ENCODE assay signal across 12 cellular contexts in the genomic region with DNA sequence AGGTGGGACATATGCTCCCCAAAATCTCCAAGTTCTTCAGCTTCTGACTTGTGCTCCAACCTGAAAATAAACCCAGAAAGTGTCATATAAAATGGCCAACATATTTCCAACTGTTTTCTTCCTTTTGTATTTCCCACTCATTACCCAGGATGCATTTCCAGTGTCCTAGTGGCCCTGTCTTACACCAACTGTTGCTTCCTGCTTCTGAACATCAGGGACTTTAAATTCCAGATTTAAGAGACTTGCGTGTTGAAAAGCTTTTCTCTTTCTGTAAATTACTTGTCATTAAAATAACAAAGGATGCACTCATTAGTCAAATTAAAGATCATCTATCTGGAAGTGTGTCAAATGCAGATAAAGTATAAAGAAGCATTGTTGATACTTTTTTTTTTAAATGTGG. TPM values are rescaled to one million over a fixed set of nuclear protein-coding genes. Genes with fewer than 3 reads are reported as not detected.
A peak's percentile ranks its signal among the peaks of the same experiment; 100 is the strongest.
DNase-seq lines count a peak whose midpoint lies in the region; ATAC-seq and TF ChIP-seq lines count a peak whose summit lies in the region.
"Had no signal": no experiment of that assay in that cellular context is flagged by ENCODE, and none has a peak within 500 bp of the region (broad histone marks: within the 10 kb centered on the region; RNA-seq: fewer than 3 reads in every experiment).

No MANE protein-coding gene starts in this region.

- TF ChIP-seq CTCF in GM23338 (conservative IDR thresholded peaks at IDR 0.05; ENCODE audit: low read depth in 2 of 2) (no peak), nephron (IDR thresholded peaks at IDR 0.05; ENCODE audit: unreplicated experiment in 3 of 3) (no peak), transverse colon (IDR thresholded peaks at IDR 0.05) (no peak), body of pancreas (IDR thresholded peaks at IDR 0.05) (no peak)

- intact Hi-C loops in transverse colon (cut with DNase I; ENCODE audit: low total_unique reads) = no loop called here
- intact Hi-C loops in body of pancreas (cut with DNase I) = no loop called here

- TF ChIP-seq POLR2A in transverse colon (IDR thresholded peaks at IDR 0.05) (no peak), body of pancreas (IDR thresholded peaks at IDR 0.05) (no peak)

- no peak for DNase-seq in GM23338 (ENCODE audit: low spot score)
- no peak for DNase-seq in transverse colon
- DNase-seq in NCI-H2029 (lab: John Stamatoyannopoulos, UW) = no peak
- no peak for DNase-seq in body of pancreas
- no peak for DNase-seq in NCI-H69 (lab: John Stamatoyannopoulos, UW)
- DNase-seq: Caco-2; CD8-positive, alpha-beta memory T cell; DMS 273 treated with DMSO at 0.1 percent for 48 hours had no signal

- peaks cover 97% of the 10 kb centered on the region for H3K79me2 ChIP-seq in GM23338 (replicated peaks; ENCODE audit: insufficient read depth)

- no peak for TF ChIP-seq EP300 in transverse colon (IDR thresholded peaks at IDR 0.05; ENCODE audit: low read depth)

- H3K9me3 Mint-ChIP-seq in GM23338 (no peaks in the 10 kb centered on the region), nephron (no peaks in the 10 kb centered on the region)
- H3K9me3 Mint-ChIP-seq: IgD-negative memory B cell had no signal

- no peak overlapping the region for H3K9ac ChIP-seq in HUES6 (ENCODE audit: low read length)

- H3K27ac Mint-ChIP-seq in GM23338 (no peak overlapping the region; the same call in 1 of the 2 replicates), nephron (peak overlapping the region; percentile 55 to 86 (median 69))
- H3K27ac Mint-ChIP-seq: CD8-positive, alpha-beta memory T cell; IgD-negative memory B cell had no signal

- no peaks in the 10 kb centered on the region for H3K9me2 ChIP-seq in GM23338 (ENCODE audit: insufficient read depth)

- H3K27ac ChIP-seq in GM23338 (ENCODE audit: low read depth) (no peak overlapping the region; the same call in 1 of the 2 replicates), HUES6 (ENCODE audit: low read depth, low read length) (peak overlapping the region; percentile 71; the same call in 1 of the 2 replicates), transverse colon (peak overlapping the region in 3 of 4 donors; percentile 23 to 28 (median 24)), body of pancreas (peak overlapping the region in 1 of 4 donors; percentile 49)
- H3K27ac ChIP-seq: HL-60 had no signal

- 43 to 64% methylated on average over 1 of the region's 1 CpG for WGBS in transverse colon (ENCODE audit: low coverage in 1 of 2), 2 donors
- WGBS in body of pancreas, 2 donors = 63 to 64% methylated on average over 1 of the region's 1 CpG

- H3K4me2 ChIP-seq in GM23338 = peak overlapping the region; percentile 50; the same call in 1 of the 2 replicates

- in situ Hi-C loops in transverse colon (cut with MboI; ENCODE audit: low pct_ligation_motif_present in 1 of 4, low pct_unique_long_range_greater_than_20kb in 1 of 4, low sequenced_read_pairs in 3 of 4) = loop anchor here in 3 of 4 donors (25.0 kb wide), 1 partner anchor 413 kb away; no protein-coding TSS in a partner anchor

- no peaks in the 10 kb centered on the region for H3K9me3 ChIP-seq in HUES6 (ENCODE audit: control insufficient read depth, insufficient read depth, low read depth, low read length)
- no peaks in the 10 kb centered on the region for H3K9me3 ChIP-seq in transverse colon
- H3K9me3 ChIP-seq in body of pancreas = no peaks in the 10 kb centered on the region
- H3K9me3 ChIP-seq: Caco-2 had no signal

- H3K4me1 Mint-ChIP-seq in GM23338 = peaks cover 49% of the 10 kb centered on the region
- peaks cover 51% of the 10 kb centered on the region for H3K4me1 Mint-ChIP-seq in nephron
- H3K4me1 Mint-ChIP-seq: CD8-positive, alpha-beta memory T cell; IgD-negative memory B cell had no signal

- H3K27me3 ChIP-seq in GM23338 (ENCODE audit: insufficient read depth) (no peaks in the 10 kb centered on the region), HUES6 (ENCODE audit: control insufficient read depth, insufficient read depth, low read length) (no peaks in the 10 kb centered on the region), transverse colon (no peaks in the 10 kb centered on the region), body of pancreas (no peaks in the 10 kb centered on the region)

- no peaks in the 10 kb centered on the region for H3K27me3 Mint-ChIP-seq in GM23338 (ENCODE audit: insufficient read depth, low read depth, poor library complexity)
- H3K27me3 Mint-ChIP-seq in nephron (ENCODE audit: low read depth) = no peaks in the 10 kb centered on the region

- no peaks in the 10 kb centered on the region for H3F3A ChIP-seq in GM23338 (replicated peaks; ENCODE audit: low read depth)

- no peaks in the 10 kb centered on the region for H4K20me1 ChIP-seq in GM23338 (replicated peaks; ENCODE audit: insufficient read depth)

- no peaks in the 10 kb centered on the region for H3K36me3 ChIP-seq in GM23338 (ENCODE audit: insufficient read depth)
- no peaks in the 10 kb centered on the region for H3K36me3 ChIP-seq in HUES6 (ENCODE audit: control insufficient read depth, insufficient read depth, low read length)
- H3K36me3 ChIP-seq in transverse colon = no peaks in the 10 kb centered on the region
- H3K36me3 ChIP-seq in body of pancreas (replicated peaks in 1 of 2; ENCODE audit: insufficient read depth in 1 of 2, low read depth in 2 of 2) = no peaks in the 10 kb centered on the region

- ATAC-seq in GM23338 (no peak), body of pancreas (no peak)

- peaks cover 11% of the 10 kb centered on the region for H3K36me3 Mint-ChIP-seq in GM23338 (ENCODE audit: low read depth)
- H3K36me3 Mint-ChIP-seq in nephron (ENCODE audit: low read depth) = no peaks in the 10 kb centered on the region
- H3K36me3 Mint-ChIP-seq: CD8-positive, alpha-beta memory T cell; IgD-negative memory B cell had no signal

- H2AFZ ChIP-seq in GM23338 = no peak overlapping the region

- H3K4me3 ChIP-seq in GM23338 (no peak overlapping the region), HUES6 (ENCODE audit: low read depth, low read length) (no peak overlapping the region), transverse colon (no peak overlapping the region), body of pancreas (no peak overlapping the region)

- H3K4me1 ChIP-seq in GM23338 (ENCODE audit: insufficient read depth) (peaks cover 63% of the 10 kb centered on the region), HUES6 (ENCODE audit: control insufficient read depth, insufficient read depth, low read length) (peaks cover 61% of the 10 kb centered on the region), transverse colon (peaks cover 0 to 14% (median 3%) of the 10 kb centered on the region in 4 donors), body of pancreas (no peaks in the 10 kb centered on the region)

- no peak overlapping the region for H3K4me3 Mint-ChIP-seq in GM23338
- H3K4me3 Mint-ChIP-seq in nephron = no peak overlapping the region
- H3K4me3 Mint-ChIP-seq: CD8-positive, alpha-beta memory T cell; IgD-negative memory B cell had no signal

TF ChIP-seq in GM23338, 12 proteins besides CTCF, POLR2A, EP300 and RAD21 (continues in another document):
- TF ChIP-seq EZH2 (IDR thresholded peaks at IDR 0.05; ENCODE audit: low read depth, unreplicated experiment) (no peak), ETS1 (IDR thresholded peaks at IDR 0.05) (no peak), CREB1 (CRISPR knock-in tag; IDR thresholded peaks at IDR 0.05; ENCODE audit: low read depth) (no peak), STAT1 (IDR thresholded peaks at IDR 0.05; ENCODE audit: unreplicated experiment) (no peak), POLR2AphosphoS5 (IDR thresholded peaks at IDR 0.05; ENCODE audit: low read depth) (no peak), ZNF331 (CRISPR knock-in tag; IDR thresholded peaks at IDR 0.05; ENCODE audit: low read depth) (no peak), REST (IDR thresholded peaks at IDR 0.05; ENCODE audit: unreplicated experiment) (no peak), NANOG (IDR thresholded peaks at IDR 0.05; ENCODE audit: borderline replicate concordance) (no peak)

RNA-seq across cellular contexts. Expression of gene MID1, which starts 19.9 kb away (rescaled TPM):
- total RNA-seq in GM23338 (2014; rRNA removed; shearing (Covaris generic)) = 37.6 and 39.3 TPM in 2 replicates
- 20.8 and 27.2 TPM in 2 replicates for polyA plus RNA-seq in GM23338 (2016; fragmentation: Nextera tagmentation; extraction: Ambion mirVana)
- total RNA-seq in transverse colon = 10 to 100 TPM; 27.0 to 85.2 (median 37.7) TPM
- total RNA-seq in body of pancreas = 1 to 10 TPM; 4.9 to 7.3 TPM
- total RNA-seq: CD8-positive, alpha-beta memory T cell had no signal
- polyA plus RNA-seq: CD8-positive, alpha-beta memory T cell had no signal
